ENCODE assay signal across 26 cellular contexts in genomic region chr1:165451696-165452095, GRCh38.
"Had no signal": no experiment of that assay in that cellular context is flagged by ENCODE, and none has a peak within 500 bp of the region (broad histone marks: within the 10 kb centered on the region; RNA-seq: fewer than 3 reads in every experiment).

No MANE protein-coding gene starts in this region.

- H3K4me3 Mint-ChIP-seq: activated CD4-positive, alpha-beta T cell treated with anti-CD3 and anti-CD28 coated beads, Interleukin-2, amount 10 ng/mL, durations not matched to agents 24 days and 14 days; activated CD8-positive, alpha-beta memory T cell treated with anti-CD3 and anti-CD28 coated beads, Interleukin-2, amount 10 ng/mL, durations not matched to agents 7 days and 5 days; activated naive CD4-positive, alpha-beta T cell treated with anti-CD3 and anti-CD28 coated beads, Interleukin-2, amount 50 U/mL, for 24 hours; activated T-cell treated with anti-CD3 and anti-CD28 coated beads, Interleukin-2, amount 50 U/mL, for 24 hours; activated T-helper 1 cell treated with anti-CD3 and anti-CD28 coated beads, Interleukin-12 subunit alpha, Interleukin-12 subunit beta, Interleukin-2, Interleukin-4 antibody, amounts not matched to agents 30 ng/mL and 10 ng/mL and 1 ng/mL, durations not matched to agents 14 hours and 24 hours and 36 hours; central memory CD8-positive, alpha-beta T cell; T-helper 1 cell treated with Interleukin-12 subunit alpha and Interleukin-12 subunit beta and Interleukin-4 antibody, amounts not matched to agents 30 μg/mL and 1 μg/mL, for 36 hours; WTC11 had no signal

- H3K9me3 Mint-ChIP-seq: activated naive CD4-positive, alpha-beta T cell treated with anti-CD3 and anti-CD28 coated beads, Interleukin-2, amount 50 U/mL, for 24 hours; activated T-cell treated with anti-CD3 and anti-CD28 coated beads, Interleukin-2, amount 50 U/mL, for 24 hours; activated T-helper 1 cell treated with anti-CD3 and anti-CD28 coated beads, Interleukin-12 subunit alpha, Interleukin-12 subunit beta, Interleukin-2, Interleukin-4 antibody, amounts not matched to agents 30 ng/mL and 10 ng/mL and 1 ng/mL, durations not matched to agents 14 hours and 24 hours and 36 hours; central memory CD8-positive, alpha-beta T cell; T-helper 1 cell treated with Interleukin-12 subunit alpha and Interleukin-12 subunit beta and Interleukin-4 antibody, amounts not matched to agents 30 μg/mL and 1 μg/mL, for 36 hours; WTC11 had no signal

- H3K27me3 ChIP-seq: SJCRH30 had no signal

- H3K4me1 Mint-ChIP-seq: activated CD4-positive, alpha-beta T cell treated with anti-CD3 and anti-CD28 coated beads, Interleukin-2, amount 10 ng/mL, durations not matched to agents 24 days and 14 days; activated CD8-positive, alpha-beta memory T cell treated with anti-CD3 and anti-CD28 coated beads, Interleukin-2, amount 10 ng/mL, durations not matched to agents 7 days and 5 days; activated naive CD4-positive, alpha-beta T cell treated with anti-CD3 and anti-CD28 coated beads, Interleukin-2, amount 50 U/mL, for 24 hours; central memory CD8-positive, alpha-beta T cell had no signal

- H3K27ac Mint-ChIP-seq: activated CD4-positive, alpha-beta T cell treated with anti-CD3 and anti-CD28 coated beads, Interleukin-2, amount 10 ng/mL, durations not matched to agents 24 days and 14 days; activated CD8-positive, alpha-beta memory T cell treated with anti-CD3 and anti-CD28 coated beads, Interleukin-2, amount 10 ng/mL, durations not matched to agents 7 days and 5 days; activated naive CD4-positive, alpha-beta T cell treated with anti-CD3 and anti-CD28 coated beads, Interleukin-2, amount 50 U/mL, for 24 hours; activated T-cell treated with anti-CD3 and anti-CD28 coated beads, Interleukin-2, amount 50 U/mL, for 24 hours; activated T-helper 1 cell treated with anti-CD3 and anti-CD28 coated beads, Interleukin-12 subunit alpha, Interleukin-12 subunit beta, Interleukin-2, Interleukin-4 antibody, amounts not matched to agents 30 ng/mL and 10 ng/mL and 1 ng/mL, durations not matched to agents 14 hours and 24 hours and 36 hours; T-helper 1 cell treated with Interleukin-12 subunit alpha and Interleukin-12 subunit beta and Interleukin-4 antibody, amounts not matched to agents 30 μg/mL and 1 μg/mL, for 36 hours; WTC11 had no signal

- H3K4me3 ChIP-seq: breast epithelium, SJCRH30 had no signal

- H3K36me3 Mint-ChIP-seq: activated CD8-positive, alpha-beta memory T cell treated with anti-CD3 and anti-CD28 coated beads, Interleukin-2, amount 10 ng/mL, durations not matched to agents 7 days and 5 days; activated naive CD4-positive, alpha-beta T cell treated with anti-CD3 and anti-CD28 coated beads, Interleukin-2, amount 50 U/mL, for 24 hours; WTC11 had no signal

- DNase-seq: activated CD4-positive, alpha-beta T cell treated with anti-CD3 and anti-CD28 coated beads for 1 hour; activated CD4-positive, alpha-beta T cell treated with anti-CD3 and anti-CD28 coated beads, Interleukin-2, amount 10 ng/mL, durations not matched to agents 24 days and 14 days; activated CD4-positive, alpha-beta T cell treated with anti-CD3 and anti-CD28 coated beads, Interleukin-2, amount 50 U/mL, for 48 hours; activated CD8-positive, alpha-beta memory T cell treated with anti-CD3 and anti-CD28 coated beads, Interleukin-2, amount 10 ng/mL, durations not matched to agents 7 days and 5 days; activated effector memory CD4-positive, alpha-beta T cell treated with Interleukin-2 at 50 U/mL for 16 hours; activated naive CD4-positive, alpha-beta T cell; activated T-cell treated with anti-CD3 and anti-CD28 coated beads, Interleukin-2, amount 50 U/mL, for 24 hours; aorta; KBM-7; NCI-H1048; NCI-H146; NCI-H2107; NCI-H510A treated with DMSO at 0.1 percent for 48 hours; NCI-H774; NK-92 treated with Interleukin-12 subunit alpha and Interleukin-12 subunit beta, amount 100 ng/mL, for 24 hours; OCI-M1; RPMI8226 had no signal

- H3K27ac ChIP-seq: breast epithelium had no signal

- H3K36me3 ChIP-seq: breast epithelium, SJCRH30 had no signal

- ATAC-seq: activated CD8-positive, alpha-beta memory T cell treated with anti-CD3 and anti-CD28 coated beads, Interleukin-2, amount 10 ng/mL, durations not matched to agents 7 days and 5 days; Panc1; SK-N-SH treated with all-trans-retinoic acid at 6 μM for 48 hours; WTC11 had no signal

- H3K9me3 ChIP-seq: breast epithelium, SJCRH30 had no signal
